Comparison of ENCODE assay signal across 9 cellular contexts in genomic region chr4:3202836-3203820, GRCh38. TPM values are rescaled to one million over a fixed set of nuclear protein-coding genes. Genes with fewer than 3 reads are reported as not detected.
DNase-seq lines count a peak whose midpoint lies in the region; ATAC-seq, FAIRE-seq and TF ChIP-seq lines count a peak whose summit lies in the region.
"Had no signal": no experiment of that assay in that cellular context is flagged by ENCODE, and none has a peak within 500 bp of the region (broad histone marks: within the 10 kb centered on the region; RNA-seq: fewer than 3 reads in every experiment).

No MANE protein-coding gene starts in this region.

- H4K20me1 ChIP-seq in SK-N-SH (ENCODE audit: insufficient read depth): no peaks in the 10 kb centered on the region

- H3K9me3 ChIP-seq in gastroesophageal sphincter (no peaks in the 10 kb centered on the region), SK-N-SH (no peaks in the 10 kb centered on the region)

- DNase-seq in GM12891 (ENCODE audit: insufficient read length, low spot score): no peak
- DNase-seq in activated CD4-positive, alpha-beta memory T cell treated with anti-CD3 and anti-CD28 coated beads for 36 hours: peak; percentile 68
- peak; percentile 19 to 34 for DNase-seq in stimulated activated CD4-positive, alpha-beta T cell treated with anti-CD3 and anti-CD28 coated beads, Interleukin-2, amount 100 ng/mL, for 48 hours
- DNase-seq in inferior parietal cortex (ENCODE audit: extremely low spot score): no peak
- no peak for DNase-seq in SK-N-SH
- DNase-seq in GM19240 (ENCODE audit: insufficient read length, low spot score): no peak
- DNase-seq in DMS153 treated with DMSO at 0.1 percent for 48 hours (lab: John Stamatoyannopoulos, UW; ENCODE audit: unreplicated experiment): no peak

- TF ChIP-seq RAD21 in SK-N-SH (IDR thresholded peaks at IDR 0.05; ENCODE audit: low read length): no peak

- H3K9ac ChIP-seq in SK-N-SH: no peak overlapping the region

- H3K4me3 ChIP-seq in gastroesophageal sphincter (no peak overlapping the region), SK-N-SH (ENCODE audit: low read depth in 2 of 2, low read length in 1 of 2) (no peak overlapping the region)

- no peak overlapping the region for H2AFZ ChIP-seq in SK-N-SH (ENCODE audit: low read depth)

- peaks cover 33% of the 10 kb centered on the region for H3K4me1 Mint-ChIP-seq in activated CD4-positive, alpha-beta memory T cell treated with anti-CD3 and anti-CD28 coated beads for 36 hours (ENCODE audit: low read depth)

- intact Hi-C loops in activated CD4-positive, alpha-beta memory T cell treated with anti-CD3 and anti-CD28 coated beads for 36 hours (cut with micrococcal nuclease): loop anchor here (1.0 to 2.0 kb wide), 3 partner anchors 90 to 156 kb away; partner anchors contain the start of gene RGS12

- no peak for TF ChIP-seq POLR2A in GM12891 (IDR thresholded peaks at IDR 0.05; ENCODE audit: low read depth, low read length)
- TF ChIP-seq POLR2A in gastroesophageal sphincter (IDR thresholded peaks at IDR 0.05): no peak

- H3K27ac Mint-ChIP-seq in activated CD4-positive, alpha-beta memory T cell treated with anti-CD3 and anti-CD28 coated beads for 36 hours: peak overlapping the region; percentile 82

- no peaks in the 10 kb centered on the region for H3K9me2 ChIP-seq in SK-N-SH

- no peak overlapping the region for H3K4me2 ChIP-seq in SK-N-SH

- peaks cover 25% of the 10 kb centered on the region for H3K36me3 Mint-ChIP-seq in activated CD4-positive, alpha-beta memory T cell treated with anti-CD3 and anti-CD28 coated beads for 36 hours

- H3K27ac ChIP-seq in gastroesophageal sphincter (peak overlapping the region; percentile 76 to 84 (median 78)), SK-N-SH (ENCODE audit: low read depth in 2 of 2, low read length in 1 of 2) (no peak overlapping the region; a peak in 1 of 4 replicates)

- no peaks in the 10 kb centered on the region for H3F3A ChIP-seq in SK-N-SH (replicated peaks; ENCODE audit: insufficient read depth)

- 64 to 76% methylated on average over 14 to 15 of the region's 22 CpGs for WGBS in gastroesophageal sphincter (ENCODE audit: low coverage in 1 of 2), 2 donors
- 96% methylated on average over 22 of the region's 22 CpGs for WGBS in SK-N-SH (ENCODE audit: low lambda C conversion rate)

- FAIRE-seq in GM12891 (lab: Jason Lieb, UNC): peak; percentile 50

- CTCF ChIA-PET in activated CD4-positive, alpha-beta memory T cell treated with anti-CD3 and anti-CD28 coated beads for 36 hours (lab: Charles Lee): interaction anchor here (0.7 to 1.1 kb wide), 3 partner anchors 9 to 941 kb away, joined by 3 to 5 read pairs (median 4); no protein-coding TSS in a partner anchor
- CTCF ChIA-PET in SK-N-SH (lab: Yijun Ruan, JAX): interaction anchor here (0.6 to 1.1 kb wide), 3 partner anchors 9 to 240 kb away, joined by 3 to 4 read pairs (median 3); no protein-coding TSS in a partner anchor

- H3K27me3 Mint-ChIP-seq in activated CD4-positive, alpha-beta memory T cell treated with anti-CD3 and anti-CD28 coated beads for 36 hours: no peaks in the 10 kb centered on the region

- H3K9me3 Mint-ChIP-seq in activated CD4-positive, alpha-beta memory T cell treated with anti-CD3 and anti-CD28 coated beads for 36 hours: no peaks in the 10 kb centered on the region

- H3K79me2 ChIP-seq in SK-N-SH (ENCODE audit: insufficient read depth): no peaks in the 10 kb centered on the region

- POLR2A ChIA-PET in activated CD4-positive, alpha-beta memory T cell treated with anti-CD3 and anti-CD28 coated beads for 36 hours (lab: Charles Lee): no interaction called here
- POLR2A ChIA-PET in SK-N-SH (lab: Yijun Ruan, JAX): no interaction called here

- H3K4me1 ChIP-seq in gastroesophageal sphincter: peaks cover 12 to 67% (median 30%) of the 10 kb centered on the region in 3 donors
- H3K4me1 ChIP-seq in SK-N-SH (ENCODE audit: control insufficient read depth in 1 of 2, insufficient read depth in 2 of 2, low read depth in 1 of 2, low read length in 1 of 2): peaks cover 0 to 17% of the 10 kb centered on the region in 2 experiments; a peak in 2 of 4 replicates

- TF ChIP-seq CTCF in gastroesophageal sphincter (IDR thresholded peaks at IDR 0.05) (no peak), SK-N-SH (IDR thresholded peaks at IDR 0.05) (no peak)

- H3K36me3 ChIP-seq in gastroesophageal sphincter: peaks cover 0 to 41% of the 10 kb centered on the region in 2 donors
- peaks cover 36 to 51% of the 10 kb centered on the region in 2 experiments for H3K36me3 ChIP-seq in SK-N-SH (replicated peaks in 1 of 2; ENCODE audit: control insufficient read depth in 1 of 2, insufficient read depth in 2 of 2, low read length in 1 of 2)

- ATAC-seq in gastroesophageal sphincter: peak; percentile 16

- H3K27me3 ChIP-seq in gastroesophageal sphincter: no peaks in the 10 kb centered on the region
- H3K27me3 ChIP-seq in SK-N-SH (ENCODE audit: insufficient read depth): no peaks in the 10 kb centered on the region

- TF ChIP-seq EP300 in gastroesophageal sphincter (IDR thresholded peaks at IDR 0.05): no peak
- TF ChIP-seq EP300 in SK-N-SH (IDR thresholded peaks at IDR 0.05; ENCODE audit: borderline replicate concordance in 1 of 2, low read depth in 1 of 2, low read length in 1 of 2): no peak

- H3K4me3 Mint-ChIP-seq in activated CD4-positive, alpha-beta memory T cell treated with anti-CD3 and anti-CD28 coated beads for 36 hours: peak overlapping the region; percentile 26

TF ChIP-seq in GM12891, 5 proteins besides CTCF, POLR2A, EP300 and RAD21:
- TF ChIP-seq POU2F2 (IDR thresholded peaks at IDR 0.05; ENCODE audit: low read depth, low read length) (0 out of 2 replicates have a peak, but pooled peaks have one; percentile 7), TAF1 (IDR thresholded peaks at IDR 0.05; ENCODE audit: low read depth, low read length) (no peak)

TF ChIP-seq in SK-N-SH, 30 proteins besides CTCF, POLR2A, EP300 and RAD21:
- TF ChIP-seq TEAD4 (IDR thresholded peaks at IDR 0.05; ENCODE audit: borderline replicate concordance, insufficient read depth) (no peak), POLR2AphosphoS5 (IDR thresholded peaks at IDR 0.05; ENCODE audit: low read depth, low read length) (no peak), NRF1 (IDR thresholded peaks at IDR 0.05; ENCODE audit: low read depth, low read length) (no peak), RXRA (IDR thresholded peaks at IDR 0.05; ENCODE audit: borderline replicate concordance, low read depth) (no peak), MXI1 (IDR thresholded peaks at IDR 0.05; ENCODE audit: low read depth, low read length) (no peak), SIN3A (IDR thresholded peaks at IDR 0.05; ENCODE audit: borderline replicate concordance, low read depth, low read length) (no peak), JUND (IDR thresholded peaks at IDR 0.05) (no peak), ELF1 (IDR thresholded peaks at IDR 0.05) (no peak), FOXM1 (IDR thresholded peaks at IDR 0.05; ENCODE audit: low read depth) (no peak), PBX3 (IDR thresholded peaks at IDR 0.05) (no peak), USF2 (IDR thresholded peaks at IDR 0.05; ENCODE audit: borderline replicate concordance, low read depth, low read length) (no peak), ZBTB33 (IDR thresholded peaks at IDR 0.05; ENCODE audit: borderline replicate concordance, low read depth) (no peak)
- TF ChIP-seq, protein P1, sequence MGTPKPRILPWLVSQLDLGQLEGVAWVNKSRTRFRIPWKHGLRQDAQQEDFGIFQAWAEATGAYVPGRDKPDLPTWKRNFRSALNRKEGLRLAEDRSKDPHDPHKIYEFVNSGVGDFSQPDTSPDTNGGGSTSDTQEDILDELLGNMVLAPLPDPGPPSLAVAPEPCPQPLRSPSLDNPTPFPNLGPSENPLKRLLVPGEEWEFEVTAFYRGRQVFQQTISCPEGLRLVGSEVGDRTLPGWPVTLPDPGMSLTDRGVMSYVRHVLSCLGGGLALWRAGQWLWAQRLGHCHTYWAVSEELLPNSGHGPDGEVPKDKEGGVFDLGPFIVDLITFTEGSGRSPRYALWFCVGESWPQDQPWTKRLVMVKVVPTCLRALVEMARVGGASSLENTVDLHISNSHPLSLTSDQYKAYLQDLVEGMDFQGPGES (IDR thresholded peaks at IDR 0.05; ENCODE audit: low read depth, low read length): no peak

RNA-seq across cellular contexts. Expression of gene MSANTD1, which starts 45.8 kb away (rescaled TPM):
- 1.1 TPM for polyA plus RNA-seq in GM12891 (2012; ENCODE audit: low read depth, missing spikeins)
- total RNA-seq in activated CD4-positive, alpha-beta memory T cell treated with anti-CD3 and anti-CD28 coated beads for 36 hours: under 1 TPM; 0.39 to 0.45 TPM
- total RNA-seq in gastroesophageal sphincter: 1 to 10 TPM in 2 of 4 donors, under 1 TPM in 1, not detected in 1; 0.78 to 6.9 (median 1.5) TPM
- polyA plus RNA-seq in SK-N-SH (2012; rRNA removed): 0.15 and 0.18 TPM in 2 replicates
- polyA plus RNA-seq in SK-N-SH (2012; cell fraction: cytosol; rRNA removed): 0.07 and 0.08 TPM in 2 replicates
- polyA plus RNA-seq in SK-N-SH (2012; cell fraction: nucleus; rRNA removed): 1.6 and 1.8 TPM in 2 replicates
- total RNA-seq: epithelial cell of proximal tubule had no signal

Comparison
In these comparisons a context has a peak if more than half of its experiments do, and no peak if none do; other contexts are left out.
1. DNase-seq: peak in activated CD4-positive, alpha-beta memory T cell treated with anti-CD3 and anti-CD28 coated beads for 36 hours (single experiment) and stimulated activated CD4-positive, alpha-beta T cell treated with anti-CD3 and anti-CD28 coated beads, Interleukin-2, amount 100 ng/mL, for 48 hours (2 of 2); none in GM12891 (single experiment), inferior parietal cortex (single experiment), SK-N-SH (single experiment), GM19240 (single experiment) and DMS153 treated with DMSO at 0.1 percent for 48 hours (single experiment).
2. H3K27ac ChIP-seq: peak in gastroesophageal sphincter (4 of 4); none in SK-N-SH (0 of 2).